In the genomic region with DNA sequence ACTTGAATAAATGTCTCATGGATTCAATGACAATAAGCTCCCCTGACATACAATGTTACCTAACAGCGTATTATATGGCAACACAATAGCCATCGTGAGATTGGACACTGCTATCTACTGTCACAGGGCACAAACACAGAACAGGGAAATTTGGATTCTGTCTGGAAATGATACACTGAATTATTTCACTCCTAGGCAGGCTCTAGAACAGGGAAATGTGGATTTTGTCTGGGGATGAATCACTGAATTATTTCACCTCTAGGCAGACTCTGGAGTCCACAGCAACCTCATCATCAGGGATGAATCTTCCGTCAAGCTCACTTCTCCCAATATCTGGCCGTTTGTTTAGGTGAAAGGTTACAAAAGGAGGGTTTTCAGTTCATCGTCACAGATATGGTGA, we compare ENCODE assay signal across 9 cellular contexts.
"Had no signal": no experiment of that assay in that cellular context is flagged by ENCODE, and none has a peak within 500 bp of the region (broad histone marks: within the 10 kb centered on the region; RNA-seq: fewer than 3 reads in every experiment).

No MANE protein-coding gene starts in this region.

- H3K36me3 Mint-ChIP-seq: brain had no signal

- H3K9me3 ChIP-seq: esophagus muscularis mucosa, pancreas had no signal

- H3K4me1 ChIP-seq: esophagus muscularis mucosa, pancreas had no signal

- H3K4me3 ChIP-seq: esophagus muscularis mucosa, pancreas had no signal

- H3K27ac Mint-ChIP-seq: brain had no signal

- H3K27ac ChIP-seq: esophagus muscularis mucosa, pancreas had no signal

- ATAC-seq: left lobe of liver had no signal

- H3K36me3 ChIP-seq: esophagus muscularis mucosa, pancreas had no signal

- H3K4me3 Mint-ChIP-seq: brain had no signal

- DNase-seq: activated CD4-positive, alpha-beta T cell treated with anti-CD3 and anti-CD28 coated beads for 1 hour; activated naive CD4-positive, alpha-beta T cell treated with Interleukin-2 at 50 U/mL for 16 hours; foreskin fibroblast; glutamatergic neuron; pancreas; T1000 had no signal
